10 cellular contexts compared by ENCODE assay signal in genomic region chr2:205730701-205731271, GRCh38. TPM values are rescaled to one million over a fixed set of nuclear protein-coding genes. Genes with fewer than 3 reads are reported as not detected.
DNase-seq lines count a peak whose midpoint lies in the region; ATAC-seq and TF ChIP-seq lines count a peak whose summit lies in the region.
"Had no signal": no experiment of that assay in that cellular context is flagged by ENCODE, and none has a peak within 500 bp of the region (broad histone marks: within the 10 kb centered on the region; RNA-seq: fewer than 3 reads in every experiment).

No MANE protein-coding gene starts in this region.

- WGBS in H9 (ENCODE audit: extremely low coverage, insufficient read length, low lambda C conversion rate): no CpG with 5 or more reads among the region's 6 CpGs

- H4K91ac ChIP-seq in H9 (ENCODE audit: insufficient read length, low read depth, low read length): no peak overlapping the region

- H3K27me3 ChIP-seq in H9 (ENCODE audit: insufficient read depth, low read length) (no peaks in the 10 kb centered on the region), uterus (no peaks in the 10 kb centered on the region)

- H3K36me3 ChIP-seq in uterus: no peaks in the 10 kb centered on the region

- no peak overlapping the region for H3K4ac ChIP-seq in H9 (ENCODE audit: low read depth, low read length)

- H2AK5ac ChIP-seq in H9 (ENCODE audit: insufficient read length, low read length): no peak overlapping the region

- no peak overlapping the region for H2BK5ac ChIP-seq in H9 (ENCODE audit: insufficient read length, low read length)

- TF ChIP-seq CTCF in H9 (conservative IDR thresholded peaks at IDR 0.05) (no peak), uterus (IDR thresholded peaks at IDR 0.05) (no peak)

- no peak overlapping the region for H3K18ac ChIP-seq in H9 (ENCODE audit: insufficient read length, low read depth, low read length)

- H3K56ac ChIP-seq in H9 (ENCODE audit: insufficient read length, low read depth, low read length): no peak overlapping the region

- H4K5ac ChIP-seq in H9 (ENCODE audit: insufficient read length, low read depth, low read length): no peak overlapping the region

- H3K4me3 Mint-ChIP-seq in H9: no peak overlapping the region
- H3K4me3 Mint-ChIP-seq in activated CD4-positive, alpha-beta memory T cell treated with anti-CD3 and anti-CD28 coated beads for 36 hours: no peak overlapping the region
- no peak overlapping the region for H3K4me3 Mint-ChIP-seq in activated naive CD8-positive, alpha-beta T cell treated with anti-CD3 and anti-CD28 coated beads, Interleukin-2, amount 50 U/mL, for 24 hours
- H3K4me3 Mint-ChIP-seq: naive B cell had no signal

- POLR2A ChIA-PET in activated CD4-positive, alpha-beta memory T cell treated with anti-CD3 and anti-CD28 coated beads for 36 hours (lab: Charles Lee): no interaction called here

- H3K27ac ChIP-seq in H9 (ENCODE audit: insufficient read length, low read depth, low read length) (no peak overlapping the region), uterus (peak overlapping the region; percentile 82 to 91)

- no peaks in the 10 kb centered on the region for H3K23me2 ChIP-seq in H9 (ENCODE audit: insufficient read length, low read depth, low read length, poor library complexity, severe bottlenecking)

- H3K23ac ChIP-seq in H9 (ENCODE audit: insufficient read length, low read depth, low read length): no peak overlapping the region

- no peak overlapping the region for H3K4me3 ChIP-seq in uterus

- ATAC-seq in activated naive CD8-positive, alpha-beta T cell treated with anti-CD3 and anti-CD28 coated beads, Interleukin-2, amount 50 U/mL, for 24 hours: no peak

- no peak overlapping the region for H2BK15ac ChIP-seq in H9 (ENCODE audit: low read depth, low read length)

- no peaks in the 10 kb centered on the region; a peak in 1 of 5 replicates for H3K9me3 Mint-ChIP-seq in H9
- no peaks in the 10 kb centered on the region for H3K9me3 Mint-ChIP-seq in activated CD4-positive, alpha-beta memory T cell treated with anti-CD3 and anti-CD28 coated beads for 36 hours
- H3K9me3 Mint-ChIP-seq in activated naive CD8-positive, alpha-beta T cell treated with anti-CD3 and anti-CD28 coated beads, Interleukin-2, amount 50 U/mL, for 24 hours: no peaks in the 10 kb centered on the region
- H3K9me3 Mint-ChIP-seq: naive B cell had no signal

- no peak overlapping the region for H3K9ac ChIP-seq in H9 (ENCODE audit: extremely low read depth, insufficient read length, low read length)

- H3K79me2 ChIP-seq in H9 (ENCODE audit: insufficient read depth, low read length): no peaks in the 10 kb centered on the region

- H3K4me1 Mint-ChIP-seq in H9: peaks cover 57 to 62% of the 10 kb centered on the region in 2 experiments
- H3K4me1 Mint-ChIP-seq in activated CD4-positive, alpha-beta memory T cell treated with anti-CD3 and anti-CD28 coated beads for 36 hours (ENCODE audit: low read depth): no peaks in the 10 kb centered on the region
- H3K4me1 Mint-ChIP-seq in activated naive CD8-positive, alpha-beta T cell treated with anti-CD3 and anti-CD28 coated beads, Interleukin-2, amount 50 U/mL, for 24 hours: no peaks in the 10 kb centered on the region
- H3K4me1 Mint-ChIP-seq: naive B cell had no signal

- H2BK20ac ChIP-seq in H9 (ENCODE audit: low read depth, low read length, poor library complexity, severe bottlenecking): no peak overlapping the region

- no peak overlapping the region for H2BK12ac ChIP-seq in H9 (ENCODE audit: insufficient read length, low read depth, low read length)

- H3K27ac Mint-ChIP-seq in H9: peak overlapping the region; percentile 69 to 86 (median 82); a peak in 5 of 7 replicates
- H3K27ac Mint-ChIP-seq in activated CD4-positive, alpha-beta memory T cell treated with anti-CD3 and anti-CD28 coated beads for 36 hours: no peak overlapping the region
- no peak overlapping the region for H3K27ac Mint-ChIP-seq in activated naive CD8-positive, alpha-beta T cell treated with anti-CD3 and anti-CD28 coated beads, Interleukin-2, amount 50 U/mL, for 24 hours

- no peak for TF ChIP-seq POLR2A in uterus (IDR thresholded peaks at IDR 0.05)

- H3K4me2 ChIP-seq in H9 (ENCODE audit: insufficient read depth, insufficient read length, low read length): no peak overlapping the region

- H3K4me1 ChIP-seq in H9 (ENCODE audit: insufficient read depth, low read length) (peaks cover 7% of the 10 kb centered on the region; the same call in 1 of the 2 replicates), uterus (peaks cover 3 to 4% of the 10 kb centered on the region in 2 donors)

- H3K14ac ChIP-seq in H9 (ENCODE audit: insufficient read depth, low read length): 0 out of 2 replicates have a peak overlapping the region, but pooled peaks have one; percentile 28

- intact Hi-C loops in uterus (cut with DNase I; ENCODE audit: low total_unique reads): no loop called here
- intact Hi-C loops in activated CD4-positive, alpha-beta memory T cell treated with anti-CD3 and anti-CD28 coated beads for 36 hours (cut with micrococcal nuclease): no loop called here

- H3K9me3 ChIP-seq in H9 (ENCODE audit: control insufficient read depth, low read depth, low read length) (no peaks in the 10 kb centered on the region), uterus (no peaks in the 10 kb centered on the region)

- no peaks in the 10 kb centered on the region for H4K20me1 ChIP-seq in H9 (ENCODE audit: control insufficient read depth, insufficient read depth, insufficient read length)

- DNase-seq in H9: no peak
- DNase-seq in amniotic epithelial cell (ENCODE audit: low read depth): peak; percentile 79
- peak; percentile 26 for DNase-seq in iPS-NIHi7 (ENCODE audit: extremely low spot score)
- DNase-seq in uterus: no peak
- DNase-seq in stimulated activated CD8-positive, alpha-beta memory T cell treated with anti-CD3 and anti-CD28 coated beads, Interleukin-4, amount 100 ng/mL, for 48 hours: no peak
- DNase-seq in activated CD4-positive, alpha-beta memory T cell treated with anti-CD3 and anti-CD28 coated beads for 36 hours: no peak
- no peak for DNase-seq in activated naive CD8-positive, alpha-beta T cell treated with anti-CD3 and anti-CD28 coated beads, Interleukin-2, amount 50 U/mL, for 24 hours
- DNase-seq: naive B cell, NCI-H187, T-helper 9 cell had no signal

- H2BK120ac ChIP-seq in H9 (ENCODE audit: low read depth, low read length, poor library complexity, severe bottlenecking): no peak overlapping the region

- H3K27me3 Mint-ChIP-seq in H9 (ENCODE audit: low read depth): no peaks in the 10 kb centered on the region
- peaks cover 4% of the 10 kb centered on the region for H3K27me3 Mint-ChIP-seq in activated CD4-positive, alpha-beta memory T cell treated with anti-CD3 and anti-CD28 coated beads for 36 hours
- no peaks in the 10 kb centered on the region for H3K27me3 Mint-ChIP-seq in activated naive CD8-positive, alpha-beta T cell treated with anti-CD3 and anti-CD28 coated beads, Interleukin-2, amount 50 U/mL, for 24 hours
- H3K27me3 Mint-ChIP-seq: naive B cell had no signal

- H2AFZ ChIP-seq in H9 (ENCODE audit: low read length): no peak overlapping the region

- H3T11ph ChIP-seq in H9 (ENCODE audit: low read length): no peak overlapping the region

- no peak overlapping the region for H4K8ac ChIP-seq in H9 (replicated peaks; ENCODE audit: insufficient read length, low read depth, low read length)

- no peaks in the 10 kb centered on the region for H3K79me1 ChIP-seq in H9 (ENCODE audit: insufficient read depth, low read depth, low read length, poor library complexity, severe bottlenecking)

- peaks cover 21 to 34% (median 28%) of the 10 kb centered on the region in 3 experiments for H3K36me3 Mint-ChIP-seq in H9 (ENCODE audit: insufficient read depth in 1 of 3, low read depth in 3 of 3)
- H3K36me3 Mint-ChIP-seq in activated CD4-positive, alpha-beta memory T cell treated with anti-CD3 and anti-CD28 coated beads for 36 hours: no peaks in the 10 kb centered on the region
- no peaks in the 10 kb centered on the region for H3K36me3 Mint-ChIP-seq in activated naive CD8-positive, alpha-beta T cell treated with anti-CD3 and anti-CD28 coated beads, Interleukin-2, amount 50 U/mL, for 24 hours (ENCODE audit: low read depth)

- CTCF ChIA-PET in activated CD4-positive, alpha-beta memory T cell treated with anti-CD3 and anti-CD28 coated beads for 36 hours (lab: Charles Lee): no interaction called here

RNA-seq across cellular contexts. Expression of gene NRP2, which starts 48.5 kb away (rescaled TPM):
- 19.7 and 20.7 TPM in 2 replicates for total RNA-seq in H9 (2021)
- 100 to 1,000 TPM in 3 of 4 donors, 10 to 100 TPM in 1; 35.9 to 156 (median 114) TPM for total RNA-seq in uterus
- total RNA-seq in activated CD4-positive, alpha-beta memory T cell treated with anti-CD3 and anti-CD28 coated beads for 36 hours: 1 to 10 TPM; 1.9 to 2.6 TPM

Comparison
In these comparisons a context has a peak if more than half of its experiments do, and no peak if none do; other contexts are left out.
1. DNase-seq: peak in amniotic epithelial cell (single experiment) and iPS-NIHi7 (single experiment); none in H9 (single experiment), uterus (0 of 2), stimulated activated CD8-positive, alpha-beta memory T cell treated with anti-CD3 and anti-CD28 coated beads, Interleukin-4, amount 100 ng/mL, for 48 hours (single experiment), activated CD4-positive, alpha-beta memory T cell treated with anti-CD3 and anti-CD28 coated beads for 36 hours (single experiment) and activated naive CD8-positive, alpha-beta T cell treated with anti-CD3 and anti-CD28 coated beads, Interleukin-2, amount 50 U/mL, for 24 hours (single experiment).
2. H3K27ac Mint-ChIP-seq: peak in H9 (3 of 3); none in activated CD4-positive, alpha-beta memory T cell treated with anti-CD3 and anti-CD28 coated beads for 36 hours (single experiment) and activated naive CD8-positive, alpha-beta T cell treated with anti-CD3 and anti-CD28 coated beads, Interleukin-2, amount 50 U/mL, for 24 hours (single experiment).